In genomic region chr17:32486701-32487459, GRCh38 we compare ENCODE assay signal across 8 cellular contexts. TPM values are rescaled to one million over a fixed set of nuclear protein-coding genes. Genes with fewer than 3 reads are reported as not detected.
DNase-seq lines count a peak whose midpoint lies in the region; ATAC-seq and TF ChIP-seq lines count a peak whose summit lies in the region.

Gene CDK5R1 (plus strand): TSS chr17:32486993. CDS start chr17:32487621, 628 bp downstream.

- DNase-seq in Kasumi-1 (lab: John Stamatoyannopoulos, UW) (peak; percentile 38 to 51), T-cell (peak; percentile 53 to 83 (median 73)), hepatic stellate cell (ENCODE audit: low spot score) (peak; percentile 78), retina (peak; percentile 66), inferior parietal cortex (ENCODE audit: extremely low spot score) (no peak)

- H3K27ac Mint-ChIP-seq in T-cell, result peak within 1 kb of the TSS; percentile 85 to 98

- H3F3A ChIP-seq in DOHH2 (ENCODE audit: control insufficient read depth, insufficient read depth), result peaks cover 28% of the 10 kb centered on the region

- peaks cover 10% of the 10 kb centered on the region for H3K36me3 ChIP-seq in DOHH2 (ENCODE audit: control insufficient read depth, low read length)

- no peak for TF ChIP-seq CTCF in DOHH2 (IDR thresholded peaks at IDR 0.05; ENCODE audit: low read depth, low read length, poor library complexity, severe bottlenecking)

- ATAC-seq in GM21576 (IDR thresholded peaks at IDR 0.05; ENCODE audit: unreplicated experiment) (peak; percentile 40), T-cell (replicated peaks in 1 of 4) (peak; percentile 76 to 81 (median 78))

- H3K36me3 Mint-ChIP-seq in T-cell, result peaks cover 32% of the 10 kb centered on the region

- peak within 1 kb of the TSS; percentile 81 to 90 (median 87) for H3K4me3 Mint-ChIP-seq in T-cell

- no peaks in the 10 kb centered on the region for H3K9me3 Mint-ChIP-seq in T-cell

- no peaks in the 10 kb centered on the region for H3K27me3 ChIP-seq in DOHH2 (ENCODE audit: control insufficient read depth, low read length)

- POLR2A ChIA-PET in T-cell (lab: Charles Lee), result interaction anchor here (0.6 kb wide), 3 partner anchors 12 to 559 kb away, joined by 3 read pairs; no protein-coding TSS in a partner anchor

- CTCF ChIA-PET in T-cell (lab: Charles Lee), result interaction anchor here in 1 of 2 donors (0.9 to 2.3 kb wide), 5 partner anchors 11 to 390 kb away, joined by 3 to 13 read pairs (median 3); partner anchors contain the start of genes MYO1D and PSMD11

- H4K20me1 ChIP-seq in DOHH2 (ENCODE audit: control insufficient read depth, insufficient read depth, low read depth, low read length), result no peaks in the 10 kb centered on the region

- H3K4me2 ChIP-seq in DOHH2 (ENCODE audit: low read length), result peak within 1 kb of the TSS; percentile 59

- H3K4me1 Mint-ChIP-seq in T-cell, result peaks cover 56 to 58% (median 57%) of the 10 kb centered on the region in 3 donors

- no peaks in the 10 kb centered on the region for H3K9me2 ChIP-seq in DOHH2 (replicated peaks; ENCODE audit: control insufficient read depth, low read length)

- H3K4me3 ChIP-seq in DOHH2 (ENCODE audit: low read length), result peak within 1 kb of the TSS; percentile 60

- peaks cover 22% of the 10 kb centered on the region for H3K4me1 ChIP-seq in DOHH2 (ENCODE audit: control insufficient read depth, low read length)

- no peak within 1 kb of the TSS for H3K27ac ChIP-seq in DOHH2 (ENCODE audit: low read depth, low read length)
- H3K27ac ChIP-seq in angular gyrus (ENCODE audit: low read depth, low read length), result peak within 1 kb of the TSS; percentile 92

- no peaks in the 10 kb centered on the region for H3K27me3 Mint-ChIP-seq in T-cell

- H3K79me2 ChIP-seq in DOHH2 (ENCODE audit: control insufficient read depth, low read length), result no peaks in the 10 kb centered on the region

- no peaks in the 10 kb centered on the region for H3K9me3 ChIP-seq in DOHH2 (ENCODE audit: control insufficient read depth, insufficient read depth, low read length)

RNA-seq across cellular contexts. Expression of gene CDK5R1, which starts in this region (rescaled TPM):
- total RNA-seq in T-cell, result 10 to 100 TPM in 3 of 5 donors, 1 to 10 TPM in 2; 8.1 to 23.8 (median 14.7) TPM
